Comparison of ENCODE assay signal across 15 cellular contexts in genomic region chr20:10648651-10649050, GRCh38. TPM values are rescaled to one million over a fixed set of nuclear protein-coding genes. Genes with fewer than 3 reads are reported as not detected.
DNase-seq lines count a peak whose midpoint lies in the region; ATAC-seq and TF ChIP-seq lines count a peak whose summit lies in the region.
"Had no signal": no experiment of that assay in that cellular context is flagged by ENCODE, and none has a peak within 500 bp of the region (broad histone marks: within the 10 kb centered on the region; RNA-seq: fewer than 3 reads in every experiment).

No MANE protein-coding gene starts in this region.

- H3K9me3 ChIP-seq in uterus = no peaks in the 10 kb centered on the region
- H3K9me3 ChIP-seq: spleen had no signal

- POLR2A ChIA-PET in naive thymus-derived CD8-positive, alpha-beta T cell (lab: Charles Lee) = no interaction called here

- intact Hi-C loops in uterus (cut with DNase I; ENCODE audit: low total_unique reads) = no loop called here

- no peaks in the 10 kb centered on the region for H3K36me3 ChIP-seq in uterus

- no peaks in the 10 kb centered on the region for H3K27me3 ChIP-seq in uterus
- H3K27me3 ChIP-seq: spleen had no signal

- H3K27ac Mint-ChIP-seq in endothelial cell (ENCODE audit: unreplicated experiment) (no peak overlapping the region), osteocyte (ENCODE audit: unreplicated experiment) (peak overlapping the region; percentile 96)
- H3K27ac Mint-ChIP-seq in naive thymus-derived CD8-positive, alpha-beta T cell = no peak overlapping the region
- H3K27ac Mint-ChIP-seq: activated T-cell treated with anti-CD3 and anti-CD28 coated beads, Interleukin-2, amount 50 U/mL, for 24 hours; natural killer cell treated with Interleukin-12 subunit alpha and Interleukin-12 subunit beta and Interleukin-15 and Interleukin-18, amount 100 ng/mL, for 72 hours had no signal

- H3K9me3 Mint-ChIP-seq in endothelial cell (ENCODE audit: unreplicated experiment) (no peaks in the 10 kb centered on the region), osteocyte (ENCODE audit: unreplicated experiment) (no peaks in the 10 kb centered on the region)
- no peaks in the 10 kb centered on the region for H3K9me3 Mint-ChIP-seq in naive thymus-derived CD8-positive, alpha-beta T cell
- H3K9me3 Mint-ChIP-seq in activated T-cell treated with anti-CD3 and anti-CD28 coated beads, Interleukin-2, amount 50 U/mL, for 4 hours = no peaks in the 10 kb centered on the region
- H3K9me3 Mint-ChIP-seq: activated T-cell treated with anti-CD3 and anti-CD28 coated beads, Interleukin-2, amount 50 U/mL, for 24 hours; natural killer cell treated with Interleukin-12 subunit alpha and Interleukin-12 subunit beta and Interleukin-15 and Interleukin-18, amount 100 ng/mL, for 72 hours had no signal

- no peaks in the 10 kb centered on the region for H3K4me1 ChIP-seq in uterus

- TF ChIP-seq POLR2A in uterus (IDR thresholded peaks at IDR 0.05) = no peak

- H3K27me3 Mint-ChIP-seq in endothelial cell (ENCODE audit: unreplicated experiment) (peaks cover 5% of the 10 kb centered on the region), osteocyte (ENCODE audit: unreplicated experiment) (no peaks in the 10 kb centered on the region)
- peaks cover 2 to 29% (median 4%) of the 10 kb centered on the region in 5 donors for H3K27me3 Mint-ChIP-seq in naive thymus-derived CD8-positive, alpha-beta T cell
- peaks cover 14% of the 10 kb centered on the region for H3K27me3 Mint-ChIP-seq in activated T-cell treated with anti-CD3 and anti-CD28 coated beads, Interleukin-2, amount 50 U/mL, for 4 hours (ENCODE audit: low read depth)
- H3K27me3 Mint-ChIP-seq: natural killer cell treated with Interleukin-12 subunit alpha and Interleukin-12 subunit beta and Interleukin-15 and Interleukin-18, amount 100 ng/mL, for 72 hours had no signal

- DNase-seq in AG09309 (ENCODE audit: low read depth) = peak; percentile 84
- DNase-seq in LHCN-M2 (ENCODE audit: low read depth) = peak; percentile 94
- DNase-seq in endothelial cell (ENCODE audit: low spot score) = no peak
- no peak for DNase-seq in osteocyte (ENCODE audit: extremely low spot score, unreplicated experiment)
- no peak for DNase-seq in naive thymus-derived CD8-positive, alpha-beta T cell
- no peak for DNase-seq in NCI-H2029 treated with DMSO at 0.1 percent for 48 hours (lab: John Stamatoyannopoulos, UW)
- no peak for DNase-seq in uterus
- DNase-seq in activated T-cell treated with anti-CD3 and anti-CD28 coated beads, Interleukin-2, amount 50 U/mL, for 4 hours = no peak
- DNase-seq: activated T-cell treated with anti-CD3 and anti-CD28 coated beads, Interleukin-2, amount 50 U/mL, for 24 hours; islet precursor cell; NCI-H526; spleen had no signal

- H3K4me1 Mint-ChIP-seq in endothelial cell (ENCODE audit: unreplicated experiment) (peaks cover 8% of the 10 kb centered on the region), osteocyte (ENCODE audit: unreplicated experiment) (peaks cover 99% of the 10 kb centered on the region)
- H3K4me1 Mint-ChIP-seq in naive thymus-derived CD8-positive, alpha-beta T cell = no peaks in the 10 kb centered on the region
- no peaks in the 10 kb centered on the region for H3K4me1 Mint-ChIP-seq in activated T-cell treated with anti-CD3 and anti-CD28 coated beads, Interleukin-2, amount 50 U/mL, for 4 hours (ENCODE audit: low read depth)
- H3K4me1 Mint-ChIP-seq: CD14-positive monocyte had no signal

- H3K36me3 Mint-ChIP-seq in endothelial cell (ENCODE audit: low read depth, unreplicated experiment) = peaks cover 74% of the 10 kb centered on the region
- peaks cover 73% of the 10 kb centered on the region for H3K36me3 Mint-ChIP-seq in osteocyte (ENCODE audit: unreplicated experiment)
- no peaks in the 10 kb centered on the region for H3K36me3 Mint-ChIP-seq in naive thymus-derived CD8-positive, alpha-beta T cell
- H3K36me3 Mint-ChIP-seq in activated T-cell treated with anti-CD3 and anti-CD28 coated beads, Interleukin-2, amount 50 U/mL, for 4 hours (ENCODE audit: insufficient read depth) = no peaks in the 10 kb centered on the region
- H3K36me3 Mint-ChIP-seq: natural killer cell treated with Interleukin-12 subunit alpha and Interleukin-12 subunit beta and Interleukin-15 and Interleukin-18, amount 100 ng/mL, for 72 hours had no signal

- TF ChIP-seq CTCF in AG09309 (IDR thresholded peaks at IDR 0.05; ENCODE audit: control insufficient read depth, insufficient read depth, low read depth, low read length, missing control alignments) = no peak
- TF ChIP-seq CTCF in endothelial cell (IDR thresholded peaks at IDR 0.05; ENCODE audit: unreplicated experiment) = no peak
- TF ChIP-seq CTCF in osteocyte (IDR thresholded peaks at IDR 0.05) = no peak
- no peak for TF ChIP-seq CTCF in uterus (IDR thresholded peaks at IDR 0.05)

- H3K4me3 Mint-ChIP-seq in endothelial cell (ENCODE audit: unreplicated experiment) = peak overlapping the region; percentile 44
- H3K4me3 Mint-ChIP-seq in osteocyte (ENCODE audit: unreplicated experiment) = peak overlapping the region; percentile 45
- no peak overlapping the region for H3K4me3 Mint-ChIP-seq in naive thymus-derived CD8-positive, alpha-beta T cell
- H3K4me3 Mint-ChIP-seq in activated T-cell treated with anti-CD3 and anti-CD28 coated beads, Interleukin-2, amount 50 U/mL, for 4 hours = no peak overlapping the region
- H3K4me3 Mint-ChIP-seq: activated T-cell treated with anti-CD3 and anti-CD28 coated beads, Interleukin-2, amount 50 U/mL, for 24 hours; CD14-positive monocyte; natural killer cell treated with Interleukin-12 subunit alpha and Interleukin-12 subunit beta and Interleukin-15 and Interleukin-18, amount 100 ng/mL, for 72 hours had no signal

- ATAC-seq in naive thymus-derived CD8-positive, alpha-beta T cell = no peak
- ATAC-seq in activated T-cell treated with anti-CD3 and anti-CD28 coated beads, Interleukin-2, amount 50 U/mL, for 4 hours = no peak
- ATAC-seq: esophagus mucosa; natural killer cell treated with Interleukin-12 subunit alpha and Interleukin-12 subunit beta and Interleukin-15 and Interleukin-18, amount 100 ng/mL, for 72 hours had no signal

- H3K27ac ChIP-seq in uterus = peak overlapping the region in 1 of 2 donors; percentile 16

- H3K4me3 ChIP-seq in AG09309 (ENCODE audit: control insufficient read depth, low read depth, low read length) (no peak overlapping the region), uterus (no peak overlapping the region)
- H3K4me3 ChIP-seq: spleen had no signal

RNA-seq across cellular contexts. Expression of gene JAG1, which starts 25.1 kb away (rescaled TPM):
- 6.2 and 8.3 TPM in 2 replicates for total RNA-seq in LHCN-M2 (2014; rRNA removed)
- polyA plus RNA-seq in LHCN-M2 (2012) = 3.7 TPM
- total RNA-seq in endothelial cell (ENCODE audit: unreplicated experiment) = 172 TPM
- total RNA-seq in osteocyte = 246 and 254 TPM in 2 replicates
- total RNA-seq in naive thymus-derived CD8-positive, alpha-beta T cell = under 1 TPM in 1 of 2 experiments, not detected in 1; 0.18 TPM
- polyA plus RNA-seq in naive thymus-derived CD8-positive, alpha-beta T cell = under 1 TPM in 2 of 3 donors, not detected in 1; 0.05 to 0.06 TPM
- 100 to 1,000 TPM in 2 of 4 donors, 10 to 100 TPM in 2; 53.8 to 154 (median 111) TPM for total RNA-seq in uterus
- total RNA-seq in activated T-cell treated with anti-CD3 and anti-CD28 coated beads, Interleukin-2, amount 50 U/mL, for 4 hours = under 1 TPM; 0.33 to 0.47 (median 0.38) TPM

Comparison
In these comparisons a context has a peak if more than half of its experiments do, and no peak if none do; other contexts are left out.
1. DNase-seq: peak in AG09309 (single experiment) and LHCN-M2 (single experiment); none in endothelial cell (single experiment), osteocyte (single experiment), naive thymus-derived CD8-positive, alpha-beta T cell (0 of 10), NCI-H2029 treated with DMSO at 0.1 percent for 48 hours (single experiment), uterus (0 of 2) and activated T-cell treated with anti-CD3 and anti-CD28 coated beads, Interleukin-2, amount 50 U/mL, for 4 hours (single experiment).
2. H3K4me3 Mint-ChIP-seq: peak in endothelial cell (single experiment) and osteocyte (single experiment); none in naive thymus-derived CD8-positive, alpha-beta T cell (0 of 10) and activated T-cell treated with anti-CD3 and anti-CD28 coated beads, Interleukin-2, amount 50 U/mL, for 4 hours (single experiment).